Comparison of ENCODE assay signal across 21 cellular contexts in genomic region chrX:140821280-140821679, GRCh38.
"Had no signal": no experiment of that assay in that cellular context is flagged by ENCODE, and none has a peak within 500 bp of the region (broad histone marks: within the 10 kb centered on the region; RNA-seq: fewer than 3 reads in every experiment).

No MANE protein-coding gene starts in this region.

- H3K27me3 Mint-ChIP-seq: effector memory CD8-positive, alpha-beta T cell had no signal

- H3K27ac Mint-ChIP-seq: activated naive CD4-positive, alpha-beta T cell treated with anti-CD3 and anti-CD28 coated beads, Interleukin-2, amount 50 U/mL, for 72 hours; activated T-helper 1 cell treated with anti-CD3 and anti-CD28 coated beads, Interleukin-12 subunit alpha, Interleukin-12 subunit beta, Interleukin-2, Interleukin-4 antibody, amounts not matched to agents 30 ng/mL and 10 ng/mL and 1 ng/mL, durations not matched to agents 14 hours and 24 hours and 36 hours; effector memory CD8-positive, alpha-beta T cell had no signal

- H3K27me3 ChIP-seq: right atrium auricular region had no signal

- H3K4me3 ChIP-seq: adrenal gland, prostate gland, right atrium auricular region, tibial nerve had no signal

- ATAC-seq: activated naive CD4-positive, alpha-beta T cell treated with anti-CD3 and anti-CD28 coated beads, Interleukin-2, amount 50 U/mL, for 72 hours; effector memory CD8-positive, alpha-beta T cell; left ventricle myocardium superior had no signal

- H3K36me3 Mint-ChIP-seq: activated naive CD4-positive, alpha-beta T cell treated with anti-CD3 and anti-CD28 coated beads, Interleukin-2, amount 50 U/mL, for 72 hours had no signal

- H3K4me1 ChIP-seq: adrenal gland, prostate gland, right atrium auricular region, tibial nerve had no signal

- H3K9me3 ChIP-seq: adrenal gland, prostate gland, right atrium auricular region, tibial nerve had no signal

- H3K4me3 Mint-ChIP-seq: activated T-helper 1 cell treated with anti-CD3 and anti-CD28 coated beads, Interleukin-12 subunit alpha, Interleukin-12 subunit beta, Interleukin-2, Interleukin-4 antibody, amounts not matched to agents 30 ng/mL and 10 ng/mL and 1 ng/mL, durations not matched to agents 14 hours and 24 hours and 36 hours; effector memory CD8-positive, alpha-beta T cell had no signal

- H3K9me3 Mint-ChIP-seq: activated naive CD4-positive, alpha-beta T cell treated with anti-CD3 and anti-CD28 coated beads, Interleukin-2, amount 50 U/mL, for 72 hours; activated T-helper 1 cell treated with anti-CD3 and anti-CD28 coated beads, Interleukin-12 subunit alpha, Interleukin-12 subunit beta, Interleukin-2, Interleukin-4 antibody, amounts not matched to agents 30 ng/mL and 10 ng/mL and 1 ng/mL, durations not matched to agents 14 hours and 24 hours and 36 hours; effector memory CD8-positive, alpha-beta T cell had no signal

- H3K36me3 ChIP-seq: adrenal gland, prostate gland, right atrium auricular region, tibial nerve had no signal

- DNase-seq: activated CD4-positive, alpha-beta T cell treated with anti-CD3 and anti-CD28 coated beads, Interleukin-2, amount 50 U/mL, for 4 hours; activated gamma-delta T cell treated with Interleukin-2 at 50 U/mL for 16 hours; activated T-cell treated with anti-CD3 and anti-CD28 coated beads for 4 hours; adrenal gland; effector memory CD8-positive, alpha-beta T cell; foreskin fibroblast; hypothalamus; left ventricle myocardium superior; stimulated activated CD4-positive, alpha-beta T cell treated with anti-CD3 and anti-CD28 coated beads, Interleukin-12 subunit alpha, Interleukin-12 subunit beta, amount 100 ng/mL, for 4 hours; stimulated activated CD4-positive, alpha-beta T cell treated with anti-CD3 and anti-CD28 coated beads, Interleukin-1b, Interleukin-23, amount 100 ng/mL, for 48 hours; stimulated activated CD8-positive, alpha-beta memory T cell treated with anti-CD3 and anti-CD28 coated beads, Interleukin-4, amount 100 ng/mL, for 48 hours; stimulated activated naive CD4-positive, alpha-beta T cell; SW 1271; T-helper 2 cell had no signal

- H3K27ac ChIP-seq: adrenal gland, epithelial cell of prostate, prostate gland, right atrium auricular region, tibial nerve, VCaP had no signal
